6 cellular contexts compared by ENCODE assay signal in the genomic region with DNA sequence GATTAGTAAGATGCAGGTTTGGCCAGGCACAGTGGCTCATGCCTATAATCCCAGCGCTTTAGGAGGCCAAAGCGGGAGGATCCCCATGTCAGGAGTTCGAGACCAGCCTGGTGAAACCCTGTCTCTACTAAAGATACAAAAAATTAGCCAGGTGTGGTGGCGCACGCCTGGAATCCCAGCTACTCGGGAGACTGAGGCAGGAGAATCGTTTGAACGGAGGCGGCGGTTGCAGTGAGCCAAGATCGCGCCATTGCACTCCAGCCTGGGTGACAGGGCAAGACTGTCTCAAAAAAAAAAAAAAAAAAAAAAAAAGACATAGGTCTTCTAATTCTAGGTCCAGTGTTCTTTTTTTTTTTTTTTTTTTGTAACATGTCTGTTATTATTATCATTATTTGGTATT. TPM values are rescaled to one million over a fixed set of nuclear protein-coding genes. Genes with fewer than 3 reads are reported as not detected.
DNase-seq lines count a peak whose midpoint lies in the region; ATAC-seq, FAIRE-seq and TF ChIP-seq lines count a peak whose summit lies in the region.
"Not testable (repeated sequence)": the region's sequence is repeated elsewhere in the genome, so short reads cannot be mapped to it uniquely, and the experiment has no call there.
"Had no signal": no experiment of that assay in that cellular context is flagged by ENCODE, and none has a peak within 500 bp of the region (broad histone marks: within the 10 kb centered on the region; RNA-seq: fewer than 3 reads in every experiment).

No MANE protein-coding gene starts in this region.

- not testable (repeated sequence) for H3K4me1 ChIP-seq in K562 (replicated peaks in 1 of 2; ENCODE audit: control insufficient read depth in 2 of 2, insufficient read depth in 2 of 2, low read length in 2 of 2)

- H3K4me2 ChIP-seq in K562 (ENCODE audit: insufficient read depth, low read length) = not testable (repeated sequence)

- not testable (repeated sequence) for H3K79me2 ChIP-seq in K562 (ENCODE audit: control insufficient read depth, insufficient read depth, low read length)

- 91% methylated on average over 8 of the region's 12 CpGs for WGBS in K562 (ENCODE audit: insufficient coverage, low coverage, missing lambda C conversion rate)

- not testable (repeated sequence) for TF ChIP-seq EP300 in K562 (IDR thresholded peaks at IDR 0.05; ENCODE audit: low read length)

- intact Hi-C loops in K562 (cut with micrococcal nuclease) = not testable (repeated sequence)

- H4K20me1 ChIP-seq in K562 (replicated peaks; ENCODE audit: control insufficient read depth, insufficient read depth, low read length) = not testable (repeated sequence)

- not testable (repeated sequence) for H2AFZ ChIP-seq in K562 (ENCODE audit: low read depth, low read length)

- DNase-seq in K562 (ENCODE audit: extremely low read depth in 1 of 4, low spot score in 3 of 4) = not testable (repeated sequence)

- BruUV-seq in K562 (replicated peaks; lab: Mats Ljungman, UMichigan) = not testable (repeated sequence)

- not testable (repeated sequence) for H3K9me1 ChIP-seq in K562 (ENCODE audit: control insufficient read depth, insufficient read depth, low read length)

- TF ChIP-seq POLR2A in K562 (conservative IDR thresholded peaks at IDR 0.05) = not testable (repeated sequence)

- FAIRE-seq in K562 (lab: Jason Lieb, UNC) = not testable (repeated sequence)

- H3K27ac ChIP-seq in K562 (ENCODE audit: extremely low read depth, low read depth, low read length) = not testable (repeated sequence)

- peaks cover 30% of the 10 kb centered on the region; the same call in 2 of the 3 replicates for H3K36me3 ChIP-seq in K562 (ENCODE audit: control insufficient read depth, insufficient read depth, low read length)

- TF ChIP-seq RAD21 in K562 (CRISPR knock-in tag; conservative IDR thresholded peaks at IDR 0.05 in 1 of 2, IDR thresholded peaks at IDR 0.05 in 1 of 2) = not testable (repeated sequence)

- in situ Hi-C loops in K562 (cut with MboI) = not testable (repeated sequence)

- CTCF ChIA-PET in K562 (lab: Yijun Ruan, JAX; ENCODE audit: low intra/inter-chr PET ratio) = not testable (repeated sequence)

- not testable (repeated sequence) for H3K9ac ChIP-seq in K562 (ENCODE audit: insufficient read depth in 1 of 2, low read depth in 2 of 2, low read length in 2 of 2)

- POLR2A ChIA-PET in K562 (lab: Yijun Ruan, JAX) = not testable (repeated sequence)

- H3K9me3 ChIP-seq in K562 (replicated peaks; ENCODE audit: control insufficient read depth, insufficient read depth, low read depth, low read length) = not testable (repeated sequence)

- ATAC-seq in K562 = not testable (repeated sequence)

- TF ChIP-seq CTCF in K562 (IDR thresholded peaks at IDR 0.05 in 2 of 3, conservative IDR thresholded peaks at IDR 0.05 in 1 of 3; ENCODE audit: insufficient read depth in 2 of 3, low read depth in 1 of 3, low read length in 3 of 3) = not testable (repeated sequence)

- H3K27me3 ChIP-seq in K562 (ENCODE audit: control insufficient read depth in 2 of 2, insufficient read depth in 2 of 2, low read length in 2 of 2) = not testable (repeated sequence)

- H3K4me3 ChIP-seq in K562 = not testable (repeated sequence)

TF ChIP-seq in K562, 482 proteins besides CTCF, POLR2A, EP300 and RAD21:
- TF ChIP-seq, protein P1, sequence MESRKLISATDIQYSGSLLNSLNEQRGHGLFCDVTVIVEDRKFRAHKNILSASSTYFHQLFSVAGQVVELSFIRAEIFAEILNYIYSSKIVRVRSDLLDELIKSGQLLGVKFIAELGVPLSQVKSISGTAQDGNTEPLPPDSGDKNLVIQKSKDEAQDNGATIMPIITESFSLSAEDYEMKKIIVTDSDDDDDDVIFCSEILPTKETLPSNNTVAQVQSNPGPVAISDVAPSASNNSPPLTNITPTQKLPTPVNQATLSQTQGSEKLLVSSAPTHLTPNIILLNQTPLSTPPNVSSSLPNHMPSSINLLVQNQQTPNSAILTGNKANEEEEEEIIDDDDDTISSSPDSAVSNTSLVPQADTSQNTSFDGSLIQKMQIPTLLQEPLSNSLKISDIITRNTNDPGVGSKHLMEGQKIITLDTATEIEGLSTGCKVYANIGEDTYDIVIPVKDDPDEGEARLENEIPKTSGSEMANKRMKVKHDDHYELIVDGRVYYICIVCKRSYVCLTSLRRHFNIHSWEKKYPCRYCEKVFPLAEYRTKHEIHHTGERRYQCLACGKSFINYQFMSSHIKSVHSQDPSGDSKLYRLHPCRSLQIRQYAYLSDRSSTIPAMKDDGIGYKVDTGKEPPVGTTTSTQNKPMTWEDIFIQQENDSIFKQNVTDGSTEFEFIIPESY (CRISPR knock-in tag; IDR thresholded peaks at IDR 0.05) = peak; percentile 75

RNA-seq across cellular contexts. Expression of a gene that starts 52.1 kb away (rescaled TPM):
- total RNA-seq in K562 (2011; cell fraction: chromatin; rRNA removed; ENCODE audit: low replicate concordance) = 80.8 and 104 TPM in 2 replicates
- 43.0 and 46.7 TPM in 2 replicates for total RNA-seq in K562 (2011; cell fraction: nucleolus; rRNA removed)
- 58.7 and 68.0 TPM in 2 replicates for total RNA-seq in K562 (2011; cell fraction: nucleoplasm; rRNA removed)
- total RNA-seq in K562 (2014; rRNA removed) (11.9 and 15.1 TPM in 2 replicates), K562 (2014; rRNA removed; fragmentation: Illumina TruSeq; extraction: Trizol) (21.9 and 23.8 TPM in 2 replicates), K562 (2015; rRNA removed; fragmentation: Illumina TruSeq; extraction: Trizol) (19.4 and 20.0 TPM in 2 replicates), K562 (2021) (18.7 and 19.6 TPM in 2 replicates)
- polyA plus RNA-seq in K562 (2011; rRNA removed) (16.0 and 17.5 TPM in 2 replicates), K562 (2014; fragmentation: Illumina TruSeq; extraction: Trizol) (12.2 and 13.5 TPM in 2 replicates), K562 (2014; fragmentation: Nextera tagmentation; extraction: Ambion mirVana) (1 to 10 TPM; 4.5 to 4.6 TPM), K562 (2014; rRNA removed) (13.9 and 14.0 TPM in 2 replicates)
- polyA plus RNA-seq in K562 (2011; cell fraction: cytosol; rRNA removed) = 5.6 and 7.8 TPM in 2 replicates
- 40.2 and 44.9 TPM in 2 replicates for polyA plus RNA-seq in K562 (2011; cell fraction: nucleus; rRNA removed)
- polyA plus RNA-seq in K562 (2012) = 6.0 and 8.1 TPM in 2 replicates
- 32.6 and 34.6 TPM in 2 replicates for polyA minus RNA-seq in K562 (2011; rRNA and poly(A)+ RNA removed)
- polyA minus RNA-seq in K562 (2011; cell fraction: cytosol; rRNA and poly(A)+ RNA removed) = 11.2 and 12.4 TPM in 2 replicates
- 31.5 and 47.0 TPM in 2 replicates for polyA minus RNA-seq in K562 (2011; cell fraction: nucleus; rRNA and poly(A)+ RNA removed)
- total RNA-seq: Calu3; CD4-positive, alpha-beta memory T cell had no signal
- polyA plus RNA-seq: CD14-positive monocyte; CD4-positive, CD25-positive, alpha-beta regulatory T cell; CD8-positive, alpha-beta memory T cell had no signal
